In the genomic region with DNA sequence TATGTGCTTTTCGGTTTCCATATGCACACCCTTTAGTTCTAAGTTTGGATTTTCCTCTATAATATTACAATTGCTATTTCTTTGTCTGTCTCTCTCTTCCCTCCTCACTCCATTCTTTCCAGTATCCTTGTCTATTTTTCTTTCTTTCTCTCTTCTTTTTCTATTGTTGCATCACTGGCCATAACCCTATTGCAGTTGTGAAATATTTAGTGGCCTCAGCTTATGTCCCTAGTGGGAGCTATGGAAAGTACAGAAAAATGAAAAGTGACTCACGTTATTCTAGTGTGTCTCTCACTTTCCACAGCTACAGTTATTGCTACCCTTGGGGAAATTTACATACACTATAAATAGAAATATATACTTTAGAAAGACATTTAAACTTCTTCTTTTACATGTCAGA, we compare ENCODE assay signal across 2 cellular contexts.
TF ChIP-seq lines count a peak whose summit lies in the region.

No MANE protein-coding gene starts in this region.

TF ChIP-seq in K562, 482 proteins besides CTCF, POLR2A, EP300 and RAD21 (continued from another document):
- TF ChIP-seq TAF9B (IDR thresholded peaks at IDR 0.05; ENCODE audit: partially characterized antibody) (no peak), CEBPB (tag; IDR thresholded peaks at IDR 0.05) (peak; percentile 61), ATF3 (IDR thresholded peaks at IDR 0.05) (peak; percentile 27; the same call in 1 of the 2 replicates), ATF3 (CRISPR knock-in tag; conservative IDR thresholded peaks at IDR 0.05) (no peak), CEBPG (CRISPR knock-in tag; IDR thresholded peaks at IDR 0.05) (no peak), CEBPG (tag; conservative IDR thresholded peaks at IDR 0.05 in 1 of 2, IDR thresholded peaks at IDR 0.05 in 1 of 2) (peak; percentile 56 to 57; a peak in 2 of 4 replicates), SMAD1 (IDR thresholded peaks at IDR 0.05; ENCODE audit: low read depth, low read length, partially characterized antibody) (no peak), PRMT5 (CRISPR knock-in tag; IDR thresholded peaks at IDR 0.05) (no peak), ELF1 (tag; IDR thresholded peaks at IDR 0.05) (no peak), TEAD2 (tag; IDR thresholded peaks at IDR 0.05) (no peak), BRCA1 (IDR thresholded peaks at IDR 0.05) (no peak), BRCA1 (CRISPR knock-in tag; IDR thresholded peaks at IDR 0.05) (no peak), STAT5A (IDR thresholded peaks at IDR 0.05; ENCODE audit: borderline replicate concordance, low read length) (no peak), PTRF (tag; IDR thresholded peaks at IDR 0.05) (no peak), FOXJ2 (tag; IDR thresholded peaks at IDR 0.05) (no peak)
- TF ChIP-seq, protein P1, sequence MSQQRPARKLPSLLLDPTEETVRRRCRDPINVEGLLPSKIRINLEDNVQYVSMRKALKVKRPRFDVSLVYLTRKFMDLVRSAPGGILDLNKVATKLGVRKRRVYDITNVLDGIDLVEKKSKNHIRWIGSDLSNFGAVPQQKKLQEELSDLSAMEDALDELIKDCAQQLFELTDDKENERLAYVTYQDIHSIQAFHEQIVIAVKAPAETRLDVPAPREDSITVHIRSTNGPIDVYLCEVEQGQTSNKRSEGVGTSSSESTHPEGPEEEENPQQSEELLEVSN (IDR thresholded peaks at IDR 0.05; ENCODE audit: borderline replicate concordance in 1 of 2, extremely low read depth in 1 of 2, insufficient read depth in 1 of 2, insufficient read length in 1 of 2, low read depth in 1 of 2, low read length in 1 of 2, poor library complexity in 1 of 2, severe bottlenecking in 1 of 2): no peak

TF ChIP-seq in WTC11, 78 proteins besides CTCF, POLR2A, EP300 and RAD21:
- TF ChIP-seq, protein P2, sequence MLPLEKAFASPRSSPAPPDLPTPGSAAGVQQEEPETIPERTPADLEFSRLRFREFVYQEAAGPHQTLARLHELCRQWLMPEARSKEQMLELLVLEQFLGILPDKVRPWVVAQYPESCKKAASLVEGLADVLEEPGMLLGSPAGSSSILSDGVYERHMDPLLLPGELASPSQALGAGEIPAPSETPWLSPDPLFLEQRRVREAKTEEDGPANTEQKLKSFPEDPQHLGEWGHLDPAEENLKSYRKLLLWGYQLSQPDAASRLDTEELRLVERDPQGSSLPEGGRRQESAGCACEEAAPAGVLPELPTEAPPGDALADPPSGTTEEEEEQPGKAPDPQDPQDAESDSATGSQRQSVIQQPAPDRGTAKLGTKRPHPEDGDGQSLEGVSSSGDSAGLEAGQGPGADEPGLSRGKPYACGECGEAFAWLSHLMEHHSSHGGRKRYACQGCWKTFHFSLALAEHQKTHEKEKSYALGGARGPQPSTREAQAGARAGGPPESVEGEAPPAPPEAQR (CRISPR knock-in tag; IDR thresholded peaks at IDR 0.05): no peak
- TF ChIP-seq ZNF532 (CRISPR knock-in tag; IDR thresholded peaks at IDR 0.05; ENCODE audit: borderline replicate concordance) (no peak), ZNF121 (CRISPR knock-in tag; IDR thresholded peaks at IDR 0.05) (no peak), ZNF219 (CRISPR knock-in tag; IDR thresholded peaks at IDR 0.05; ENCODE audit: borderline replicate concordance) (no peak), NFATC4 (CRISPR knock-in tag; IDR thresholded peaks at IDR 0.05) (no peak), ZNF396 (CRISPR knock-in tag; IDR thresholded peaks at IDR 0.05; ENCODE audit: borderline replicate concordance) (no peak), USF1 (CRISPR knock-in tag; IDR thresholded peaks at IDR 0.05) (no peak), JUN (CRISPR knock-in tag; IDR thresholded peaks at IDR 0.05) (no peak), AFF4 (CRISPR knock-in tag; IDR thresholded peaks at IDR 0.05; ENCODE audit: borderline replicate concordance) (no peak), SP1 (CRISPR knock-in tag; conservative IDR thresholded peaks at IDR 0.05) (no peak), STAT6 (CRISPR knock-in tag; conservative IDR thresholded peaks at IDR 0.05; ENCODE audit: low read depth) (no peak), SMAD4 (CRISPR knock-in tag; IDR thresholded peaks at IDR 0.05) (no peak), CREB1 (CRISPR knock-in tag; IDR thresholded peaks at IDR 0.05) (no peak), MYBL2 (CRISPR knock-in tag; IDR thresholded peaks at IDR 0.05) (no peak)
- TF ChIP-seq, protein P3, sequence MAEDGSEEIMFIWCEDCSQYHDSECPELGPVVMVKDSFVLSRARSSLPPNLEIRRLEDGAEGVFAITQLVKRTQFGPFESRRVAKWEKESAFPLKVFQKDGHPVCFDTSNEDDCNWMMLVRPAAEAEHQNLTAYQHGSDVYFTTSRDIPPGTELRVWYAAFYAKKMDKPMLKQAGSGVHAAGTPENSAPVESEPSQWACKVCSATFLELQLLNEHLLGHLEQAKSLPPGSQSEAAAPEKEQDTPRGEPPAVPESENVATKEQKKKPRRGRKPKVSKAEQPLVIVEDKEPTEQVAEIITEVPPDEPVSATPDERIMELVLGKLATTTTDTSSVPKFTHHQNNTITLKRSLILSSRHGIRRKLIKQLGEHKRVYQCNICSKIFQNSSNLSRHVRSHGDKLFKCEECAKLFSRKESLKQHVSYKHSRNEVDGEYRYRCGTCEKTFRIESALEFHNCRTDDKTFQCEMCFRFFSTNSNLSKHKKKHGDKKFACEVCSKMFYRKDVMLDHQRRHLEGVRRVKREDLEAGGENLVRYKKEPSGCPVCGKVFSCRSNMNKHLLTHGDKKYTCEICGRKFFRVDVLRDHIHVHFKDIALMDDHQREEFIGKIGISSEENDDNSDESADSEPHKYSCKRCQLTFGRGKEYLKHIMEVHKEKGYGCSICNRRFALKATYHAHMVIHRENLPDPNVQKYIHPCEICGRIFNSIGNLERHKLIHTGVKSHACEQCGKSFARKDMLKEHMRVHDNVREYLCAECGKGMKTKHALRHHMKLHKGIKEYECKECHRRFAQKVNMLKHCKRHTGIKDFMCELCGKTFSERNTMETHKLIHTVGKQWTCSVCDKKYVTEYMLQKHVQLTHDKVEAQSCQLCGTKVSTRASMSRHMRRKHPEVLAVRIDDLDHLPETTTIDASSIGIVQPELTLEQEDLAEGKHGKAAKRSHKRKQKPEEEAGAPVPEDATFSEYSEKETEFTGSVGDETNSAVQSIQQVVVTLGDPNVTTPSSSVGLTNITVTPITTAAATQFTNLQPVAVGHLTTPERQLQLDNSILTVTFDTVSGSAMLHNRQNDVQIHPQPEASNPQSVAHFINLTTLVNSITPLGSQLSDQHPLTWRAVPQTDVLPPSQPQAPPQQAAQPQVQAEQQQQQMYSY (CRISPR knock-in tag; IDR thresholded peaks at IDR 0.05): no peak
- TF ChIP-seq, protein P4, sequence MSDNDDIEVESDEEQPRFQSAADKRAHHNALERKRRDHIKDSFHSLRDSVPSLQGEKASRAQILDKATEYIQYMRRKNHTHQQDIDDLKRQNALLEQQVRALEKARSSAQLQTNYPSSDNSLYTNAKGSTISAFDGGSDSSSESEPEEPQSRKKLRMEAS (CRISPR knock-in tag; IDR thresholded peaks at IDR 0.05): no peak
